ENCODE assay signal across 16 cellular contexts in the genomic region with DNA sequence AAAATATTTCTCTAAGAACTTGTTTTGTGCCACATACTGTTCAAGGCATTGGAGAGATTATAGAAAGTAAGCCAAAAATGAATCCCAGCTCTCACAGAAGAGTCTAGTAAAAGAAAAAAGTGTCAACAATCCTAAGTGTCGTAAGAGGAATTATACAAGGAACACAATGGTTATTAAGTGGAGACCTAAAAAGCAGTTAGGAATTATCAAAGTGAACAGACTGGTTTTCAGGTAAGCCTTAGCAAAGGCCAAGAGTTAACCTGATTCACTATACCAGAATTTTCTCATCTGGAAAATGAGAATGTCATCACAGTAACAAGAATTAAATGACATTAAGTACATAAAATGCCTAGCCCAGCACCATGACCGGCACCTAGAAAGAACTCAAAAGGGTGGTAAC.
"Had no signal": no experiment of that assay in that cellular context is flagged by ENCODE, and none has a peak within 500 bp of the region (broad histone marks: within the 10 kb centered on the region; RNA-seq: fewer than 3 reads in every experiment).

No MANE protein-coding gene starts in this region.

- H3K9me3 ChIP-seq: body of pancreas, colonic mucosa, esophagus squamous epithelium, right lobe of liver, spleen, thoracic aorta had no signal

- DNase-seq: activated CD4-positive, alpha-beta T cell treated with anti-CD3 and anti-CD28 coated beads, Interleukin-2, amount 50 U/mL, for 4 hours; activated naive CD4-positive, alpha-beta T cell treated with anti-CD3 and anti-CD28 coated beads, Interleukin-2, amount 10 ng/mL, durations not matched to agents 7 days and 5 days; amygdala; body of pancreas; central memory CD4-positive, alpha-beta T cell; colonic mucosa; esophagus squamous epithelium; hypothalamus; left ventricle myocardium superior; mesendoderm; right lobe of liver; spleen had no signal

- H3K4me3 ChIP-seq: body of pancreas, colonic mucosa, esophagus squamous epithelium, neural progenitor cell, right lobe of liver, spleen, thoracic aorta had no signal

- H3K27me3 Mint-ChIP-seq: activated naive CD4-positive, alpha-beta T cell treated with anti-CD3 and anti-CD28 coated beads, Interleukin-2, amount 10 ng/mL, durations not matched to agents 7 days and 5 days had no signal

- H3K4me1 Mint-ChIP-seq: neural progenitor cell had no signal

- H3K4me1 ChIP-seq: body of pancreas, colonic mucosa, neural progenitor cell had no signal

- ATAC-seq: activated CD4-positive, CD25-positive, alpha-beta regulatory T cell treated with anti-CD3 and anti-CD28 coated beads, Interleukin-2, amount 50 U/mL, for 24 hours; body of pancreas; left ventricle myocardium superior; right lobe of liver had no signal

- H3K4me3 Mint-ChIP-seq: activated naive CD4-positive, alpha-beta T cell treated with anti-CD3 and anti-CD28 coated beads, Interleukin-2, amount 10 ng/mL, durations not matched to agents 7 days and 5 days; neural progenitor cell; T-helper 2 cell treated with Interferon-gamma antibody and Interleukin-4, amounts not matched to agents 5 μg/mL and 100 μg/mL, for 36 hours had no signal

- H3K27ac Mint-ChIP-seq: neural progenitor cell; T-helper 2 cell treated with Interferon-gamma antibody and Interleukin-4, amounts not matched to agents 5 μg/mL and 100 μg/mL, for 36 hours had no signal

- H2AFZ ChIP-seq: neural progenitor cell had no signal

- H3K27me3 ChIP-seq: body of pancreas, colonic mucosa, esophagus squamous epithelium, neural progenitor cell, right lobe of liver, spleen had no signal

- H3K36me3 ChIP-seq: colonic mucosa had no signal

- H3K9me3 Mint-ChIP-seq: activated naive CD4-positive, alpha-beta T cell treated with anti-CD3 and anti-CD28 coated beads, Interleukin-2, amount 10 ng/mL, durations not matched to agents 7 days and 5 days; neural progenitor cell; T-helper 2 cell treated with Interferon-gamma antibody and Interleukin-4, amounts not matched to agents 5 μg/mL and 100 μg/mL, for 36 hours had no signal

- H3K27ac ChIP-seq: body of pancreas, colonic mucosa, neural progenitor cell, right lobe of liver, spleen, thoracic aorta had no signal

- H3K4me2 ChIP-seq: neural progenitor cell had no signal

- H3K9ac ChIP-seq: neural progenitor cell had no signal
